Comparison of ENCODE assay signal across 1 cellular context in the genomic region with DNA sequence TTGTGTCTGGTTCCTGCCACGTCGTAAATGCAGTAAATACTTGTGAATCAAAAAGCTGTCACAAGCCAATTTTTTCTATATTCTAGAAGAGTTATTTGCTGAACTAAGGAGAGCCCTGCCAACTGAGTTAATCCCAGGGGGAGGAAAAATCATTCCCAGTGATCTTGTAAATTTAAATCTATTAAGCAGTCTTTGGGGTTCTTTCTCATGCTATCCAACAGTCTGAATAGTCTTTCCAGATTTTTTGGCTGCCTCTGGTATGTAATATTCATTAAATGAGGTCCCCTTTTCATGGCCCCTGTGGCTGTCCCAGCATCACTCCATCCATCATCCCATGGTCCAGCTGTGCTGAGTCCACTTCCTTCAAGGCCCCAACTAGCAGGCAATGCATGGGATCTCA.
TF ChIP-seq lines count a peak whose summit lies in the region.

No MANE protein-coding gene starts in this region.

TF ChIP-seq in GM23338, 12 proteins besides CTCF, POLR2A, EP300 and RAD21 (continued from another document):
- TF ChIP-seq EZH2phosphoT487 (IDR thresholded peaks at IDR 0.05; ENCODE audit: unreplicated experiment) = no peak
- TF ChIP-seq EZH2 (IDR thresholded peaks at IDR 0.05; ENCODE audit: low read depth, unreplicated experiment) = no peak
TF ChIP-seq in GM23338: peak in this region for 0.
